20 cellular contexts compared by ENCODE assay signal in genomic region chr2:148721991-148722777, GRCh38.
A peak's percentile ranks its signal among the peaks of the same experiment; 100 is the strongest.
DNase-seq lines count a peak whose midpoint lies in the region; ATAC-seq lines count a peak whose summit lies in the region.
"Had no signal": no experiment of that assay in that cellular context is flagged by ENCODE, and none has a peak within 500 bp of the region (broad histone marks: within the 10 kb centered on the region; RNA-seq: fewer than 3 reads in every experiment).

No MANE protein-coding gene starts in this region.

- no peak overlapping the region for H3K4me3 ChIP-seq in trophoblast cell (ENCODE audit: low read depth, low read length)
- H3K4me3 ChIP-seq: heart right ventricle, transverse colon had no signal

- H3K27me3 Mint-ChIP-seq in activated T-cell treated with anti-CD3 and anti-CD28 coated beads, Interleukin-2, amount 50 U/mL, for 24 hours = no peaks in the 10 kb centered on the region
- H3K27me3 Mint-ChIP-seq in dendritic cell treated with granulocyte-macrophage colony-stimulating factor and Interleukin-4, amounts not matched to agents 40 ng/mL and 50 ng/mL, for 4 days = no peaks in the 10 kb centered on the region
- H3K27me3 Mint-ChIP-seq: brain had no signal

- H3K9ac ChIP-seq in trophoblast cell (ENCODE audit: low read length) = no peak overlapping the region

- no peak overlapping the region for H3K4me3 Mint-ChIP-seq in activated T-cell treated with anti-CD3 and anti-CD28 coated beads, Interleukin-2, amount 50 U/mL, for 24 hours
- H3K4me3 Mint-ChIP-seq in dendritic cell treated with granulocyte-macrophage colony-stimulating factor and Interleukin-4, amounts not matched to agents 40 ng/mL and 50 ng/mL, for 4 days = no peak overlapping the region
- H3K4me3 Mint-ChIP-seq: brain; nephron progenitor cell; T-helper 2 cell treated with Interferon-gamma antibody and Interleukin-4, amounts not matched to agents 5 μg/mL and 100 μg/mL, for 36 hours had no signal

- H3K4me2 ChIP-seq in trophoblast cell (ENCODE audit: low read length) = no peak overlapping the region

- H2BK12ac ChIP-seq in trophoblast cell (ENCODE audit: low read length) = no peak overlapping the region

- peaks cover 5% of the 10 kb centered on the region for H3K79me2 ChIP-seq in trophoblast cell (ENCODE audit: control insufficient read depth, insufficient read depth, low read length, poor library complexity)

- no peak overlapping the region for H3K14ac ChIP-seq in trophoblast cell (ENCODE audit: low read length)

- no peaks in the 10 kb centered on the region for H3K9me3 ChIP-seq in trophoblast cell (ENCODE audit: insufficient read depth, low read depth, low read length)
- H3K9me3 ChIP-seq: transverse colon had no signal

- H3K4me1 Mint-ChIP-seq in activated T-cell treated with anti-CD3 and anti-CD28 coated beads, Interleukin-2, amount 50 U/mL, for 24 hours (ENCODE audit: low read depth) = peaks cover 89% of the 10 kb centered on the region
- H3K4me1 Mint-ChIP-seq in dendritic cell treated with granulocyte-macrophage colony-stimulating factor and Interleukin-4, amounts not matched to agents 40 ng/mL and 50 ng/mL, for 4 days (ENCODE audit: low read depth) = peaks cover 83% of the 10 kb centered on the region

- H3K4me1 ChIP-seq in trophoblast cell (ENCODE audit: control insufficient read depth in 1 of 2, insufficient read depth in 2 of 2, low read length in 2 of 2) = peaks cover 14% of the 10 kb centered on the region in 2 experiments

- 100% methylated on average over 1 of the region's 5 CpGs for WGBS in trophoblast cell (ENCODE audit: extremely low coverage, insufficient coverage, insufficient read length)

- H4K12ac ChIP-seq in trophoblast cell (ENCODE audit: low read depth, low read length) = no peak overlapping the region

- no peak overlapping the region for H3K23ac ChIP-seq in trophoblast cell (ENCODE audit: low read length)

- H2AK5ac ChIP-seq in trophoblast cell (ENCODE audit: low read length) = no peak overlapping the region

- no peak overlapping the region for H2BK5ac ChIP-seq in trophoblast cell (ENCODE audit: low read depth, low read length, poor library complexity)

- no peak overlapping the region for H2AFZ ChIP-seq in trophoblast cell (ENCODE audit: insufficient read depth, low read length, poor library complexity)

- no peak for DNase-seq in activated T-cell treated with anti-CD3 and anti-CD28 coated beads, Interleukin-2, amount 50 U/mL, for 24 hours
- DNase-seq in activated T-cell treated with anti-CD3 and anti-CD28 coated beads, Interleukin-2, amount 50 U/mL, for 1 hour = no peak
- DNase-seq in LHCN-M2 (ENCODE audit: low read depth) (peak; percentile 17), trophoblast cell (peak in 1 of 2 donors; percentile 25), OCI-M1 (lab: John Stamatoyannopoulos, UW) (no peak), T-helper 1 cell (no peak)
- DNase-seq: effector CD4-positive, alpha-beta T cell; heart right ventricle; mammary epithelial cell; NCI-H187 treated with DMSO at 0.1 percent for 48 hours; NCI-H446 treated with DMSO at 0.1 percent for 48 hours; nephron progenitor cell; stimulated activated naive CD4-positive, alpha-beta T cell treated with Interleukin-2 at 50 U/mL for 16 hours; transverse colon had no signal

- ATAC-seq in HG03354 (IDR thresholded peaks at IDR 0.05; ENCODE audit: poor library complexity, severe bottlenecking, unreplicated experiment) = no peak
- ATAC-seq: Right ventricle myocardium inferior had no signal

- intact Hi-C loops in dendritic cell treated with granulocyte-macrophage colony-stimulating factor and Interleukin-4, amounts not matched to agents 40 ng/mL and 50 ng/mL, for 4 days (cut with micrococcal nuclease) = no loop called here

- H4K8ac ChIP-seq in trophoblast cell (ENCODE audit: low read depth, low read length) = no peak overlapping the region

- H3K27ac ChIP-seq in trophoblast cell (ENCODE audit: low read depth, low read length) = no peak overlapping the region
- H3K27ac ChIP-seq: heart right ventricle, HL-60, transverse colon had no signal

- peak overlapping the region; percentile 90 for H3K4ac ChIP-seq in trophoblast cell (ENCODE audit: low read depth, low read length)

- no peaks in the 10 kb centered on the region for H3K36me3 ChIP-seq in trophoblast cell (ENCODE audit: control insufficient read depth in 1 of 2, insufficient read depth in 2 of 2, low read length in 2 of 2)
- H3K36me3 ChIP-seq: heart right ventricle, transverse colon had no signal

- H2BK120ac ChIP-seq in trophoblast cell (ENCODE audit: insufficient read depth, low read length, poor library complexity) = no peak overlapping the region

- H4K91ac ChIP-seq in trophoblast cell (ENCODE audit: low read depth, low read length) = no peak overlapping the region

- peak overlapping the region; percentile 45 for H3K27ac Mint-ChIP-seq in activated T-cell treated with anti-CD3 and anti-CD28 coated beads, Interleukin-2, amount 50 U/mL, for 24 hours
- peak overlapping the region; percentile 64 for H3K27ac Mint-ChIP-seq in dendritic cell treated with granulocyte-macrophage colony-stimulating factor and Interleukin-4, amounts not matched to agents 40 ng/mL and 50 ng/mL, for 4 days
- H3K27ac Mint-ChIP-seq: T-helper 2 cell treated with Interferon-gamma antibody and Interleukin-4, amounts not matched to agents 5 μg/mL and 100 μg/mL, for 36 hours had no signal

- peaks cover 5% of the 10 kb centered on the region for H3K9me3 Mint-ChIP-seq in activated T-cell treated with anti-CD3 and anti-CD28 coated beads, Interleukin-2, amount 50 U/mL, for 24 hours
- H3K9me3 Mint-ChIP-seq in dendritic cell treated with granulocyte-macrophage colony-stimulating factor and Interleukin-4, amounts not matched to agents 40 ng/mL and 50 ng/mL, for 4 days = peaks cover 12% of the 10 kb centered on the region

- H3K79me1 ChIP-seq in trophoblast cell (ENCODE audit: low read length) = peaks cover 4% of the 10 kb centered on the region

- H3K27me3 ChIP-seq in trophoblast cell (ENCODE audit: insufficient read depth, low read length) = no peaks in the 10 kb centered on the region
- H3K27me3 ChIP-seq: heart right ventricle, transverse colon had no signal

- peaks cover 60% of the 10 kb centered on the region for H3K36me3 Mint-ChIP-seq in activated T-cell treated with anti-CD3 and anti-CD28 coated beads, Interleukin-2, amount 50 U/mL, for 24 hours (ENCODE audit: low read depth)
- peaks cover 40% of the 10 kb centered on the region for H3K36me3 Mint-ChIP-seq in dendritic cell treated with granulocyte-macrophage colony-stimulating factor and Interleukin-4, amounts not matched to agents 40 ng/mL and 50 ng/mL, for 4 days (ENCODE audit: low read depth)

- H3K18ac ChIP-seq in trophoblast cell (ENCODE audit: low read length) = no peak overlapping the region
